31 cellular contexts compared by ENCODE assay signal in the genomic region with DNA sequence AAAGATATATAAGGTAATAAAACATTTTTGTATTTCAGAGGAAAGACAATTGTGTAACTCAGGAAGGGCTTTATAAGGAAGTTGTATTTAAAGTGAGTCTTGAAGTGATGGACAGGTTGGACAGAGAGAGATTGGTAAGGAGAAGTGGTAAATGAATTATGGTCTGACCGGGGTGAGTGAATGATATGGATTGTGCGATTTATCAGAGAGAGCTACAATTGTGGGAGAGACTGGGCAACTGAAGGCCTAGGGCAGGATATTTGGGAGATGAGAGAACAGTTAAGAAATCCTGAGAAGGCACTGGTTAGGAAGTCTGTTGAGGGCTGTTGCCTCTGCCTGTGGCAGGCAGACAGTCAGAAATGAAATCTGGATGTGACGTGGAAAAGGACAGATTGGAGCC.
A peak's percentile ranks its signal among the peaks of the same experiment; 100 is the strongest.
DNase-seq lines count a peak whose midpoint lies in the region; ATAC-seq lines count a peak whose summit lies in the region.
"Had no signal": no experiment of that assay in that cellular context is flagged by ENCODE, and none has a peak within 500 bp of the region (broad histone marks: within the 10 kb centered on the region; RNA-seq: fewer than 3 reads in every experiment).

No MANE protein-coding gene starts in this region.

- DNase-seq in stimulated activated naive CD8-positive, alpha-beta T cell treated with anti-CD3 and anti-CD28 coated beads, Interleukin-15, Interleukin-2, amounts not matched to agents 100 U/mL and 50 U/mL, for 24 hours = no peak
- peak; percentile 44 for DNase-seq in NOMO-1 treated with dmso at 0.1 percent for 144 hours (lab: John Stamatoyannopoulos, UW; ENCODE audit: unreplicated experiment)
- DNase-seq in UCSD-AML1 (lab: John Stamatoyannopoulos, UW; ENCODE audit: unreplicated experiment) = peak; percentile 23
- no peak for DNase-seq in T1000 (lab: John Stamatoyannopoulos, UW)
- DNase-seq in GDM1 (lab: John Stamatoyannopoulos, UW) = no peak
- no peak for DNase-seq in NCI-H1436 treated with DMSO at 0.1 percent for 48 hours (lab: John Stamatoyannopoulos, UW)
- DNase-seq: activated CD4-positive, alpha-beta T cell treated with anti-CD3 and anti-CD28 coated beads for 36 hours; activated CD8-positive, alpha-beta memory T cell treated with anti-CD3 and anti-CD28 coated beads, Interleukin-2, amount 50 U/mL, for 48 hours; activated CD8-positive, alpha-beta T cell treated with anti-CD3 and anti-CD28 coated beads for 36 hours; activated naive CD4-positive, alpha-beta T cell treated with anti-CD3 and anti-CD28 coated beads for 36 hours; body of pancreas; CD4-positive, alpha-beta memory T cell; dermis blood vessel endothelial cell; foreskin fibroblast; HCEC 1CT; head of caudate nucleus; NCI-H1092; NCI-H187 treated with DMSO at 0.1 percent for 48 hours; NCI-H2171 treated with DMSO at 0.1 percent for 48 hours; NCI-H526; ovary; substantia nigra; T-helper 1 cell; upper lobe of right lung had no signal

- peaks cover 5% of the 10 kb centered on the region for H3K4me1 Mint-ChIP-seq in stimulated activated naive CD8-positive, alpha-beta T cell treated with anti-CD3 and anti-CD28 coated beads, Interleukin-15, Interleukin-2, amounts not matched to agents 100 ng/mL and 50 ng/mL, for 24 hours (ENCODE audit: low read depth)

- H3K27me3 Mint-ChIP-seq in stimulated activated naive CD8-positive, alpha-beta T cell treated with anti-CD3 and anti-CD28 coated beads, Interleukin-15, Interleukin-2, amounts not matched to agents 100 ng/mL and 50 ng/mL, for 24 hours = no peaks in the 10 kb centered on the region
- H3K27me3 Mint-ChIP-seq: activated CD4-positive, alpha-beta T cell treated with anti-CD3 and anti-CD28 coated beads for 36 hours; activated CD8-positive, alpha-beta T cell treated with anti-CD3 and anti-CD28 coated beads for 36 hours; CD4-positive, alpha-beta memory T cell; memory B cell had no signal

- ATAC-seq in stimulated activated naive CD8-positive, alpha-beta T cell treated with anti-CD3 and anti-CD28 coated beads, Interleukin-15, Interleukin-2, amounts not matched to agents 100 U/mL and 50 U/mL, for 24 hours = no peak
- no peak for ATAC-seq in GM19463 (IDR thresholded peaks at IDR 0.05; ENCODE audit: unreplicated experiment)
- ATAC-seq: activated CD4-positive, alpha-beta T cell treated with anti-CD3 and anti-CD28 coated beads for 36 hours; activated CD8-positive, alpha-beta T cell treated with anti-CD3 and anti-CD28 coated beads for 36 hours; body of pancreas; HepG2; left lung; stimulated activated effector memory CD8-positive, alpha-beta T cell treated with anti-CD3 and anti-CD28 coated beads, Interleukin-12 subunit alpha, Interleukin-12 subunit beta, amount 100 ng/mL, for 72 hours; upper lobe of right lung had no signal

- H3K36me3 Mint-ChIP-seq in stimulated activated naive CD8-positive, alpha-beta T cell treated with anti-CD3 and anti-CD28 coated beads, Interleukin-15, Interleukin-2, amounts not matched to agents 100 ng/mL and 50 ng/mL, for 24 hours (ENCODE audit: low read depth) = peaks cover 46% of the 10 kb centered on the region

- H3K27ac Mint-ChIP-seq in stimulated activated naive CD8-positive, alpha-beta T cell treated with anti-CD3 and anti-CD28 coated beads, Interleukin-15, Interleukin-2, amounts not matched to agents 100 ng/mL and 50 ng/mL, for 24 hours = peak overlapping the region; percentile 9
- H3K27ac Mint-ChIP-seq: activated CD4-positive, alpha-beta T cell treated with anti-CD3 and anti-CD28 coated beads for 36 hours; activated CD8-positive, alpha-beta T cell treated with anti-CD3 and anti-CD28 coated beads for 36 hours; activated naive CD4-positive, alpha-beta T cell treated with anti-CD3 and anti-CD28 coated beads for 36 hours; activated T-helper 1 cell treated with anti-CD3 and anti-CD28 coated beads, Interleukin-12 subunit alpha, Interleukin-12 subunit beta, Interleukin-2, Interleukin-4 antibody, amounts not matched to agents 30 ng/mL and 10 ng/mL and 1 ng/mL, durations not matched to agents 14 hours and 24 hours and 36 hours; memory B cell; stimulated activated effector memory CD8-positive, alpha-beta T cell treated with anti-CD3 and anti-CD28 coated beads, Interleukin-12 subunit alpha, Interleukin-12 subunit beta, amount 100 ng/mL, for 72 hours had no signal

- no peaks in the 10 kb centered on the region for H3K9me3 Mint-ChIP-seq in stimulated activated naive CD8-positive, alpha-beta T cell treated with anti-CD3 and anti-CD28 coated beads, Interleukin-15, Interleukin-2, amounts not matched to agents 100 ng/mL and 50 ng/mL, for 24 hours
- H3K9me3 Mint-ChIP-seq: activated CD8-positive, alpha-beta T cell treated with anti-CD3 and anti-CD28 coated beads for 36 hours; activated naive CD4-positive, alpha-beta T cell treated with anti-CD3 and anti-CD28 coated beads for 36 hours; activated T-helper 1 cell treated with anti-CD3 and anti-CD28 coated beads, Interleukin-12 subunit alpha, Interleukin-12 subunit beta, Interleukin-2, Interleukin-4 antibody, amounts not matched to agents 30 ng/mL and 10 ng/mL and 1 ng/mL, durations not matched to agents 14 hours and 24 hours and 36 hours; CD4-positive, alpha-beta memory T cell; memory B cell; stimulated activated effector memory CD8-positive, alpha-beta T cell treated with anti-CD3 and anti-CD28 coated beads, Interleukin-12 subunit alpha, Interleukin-12 subunit beta, amount 100 ng/mL, for 72 hours had no signal

- H3K4me3 Mint-ChIP-seq in stimulated activated naive CD8-positive, alpha-beta T cell treated with anti-CD3 and anti-CD28 coated beads, Interleukin-15, Interleukin-2, amounts not matched to agents 100 ng/mL and 50 ng/mL, for 24 hours = no peak overlapping the region
- H3K4me3 Mint-ChIP-seq: activated CD4-positive, alpha-beta T cell treated with anti-CD3 and anti-CD28 coated beads for 36 hours; activated CD8-positive, alpha-beta T cell treated with anti-CD3 and anti-CD28 coated beads for 36 hours; activated naive CD4-positive, alpha-beta T cell treated with anti-CD3 and anti-CD28 coated beads for 36 hours; activated T-helper 1 cell treated with anti-CD3 and anti-CD28 coated beads, Interleukin-12 subunit alpha, Interleukin-12 subunit beta, Interleukin-2, Interleukin-4 antibody, amounts not matched to agents 30 ng/mL and 10 ng/mL and 1 ng/mL, durations not matched to agents 14 hours and 24 hours and 36 hours; CD4-positive, alpha-beta memory T cell; memory B cell; stimulated activated effector memory CD8-positive, alpha-beta T cell treated with anti-CD3 and anti-CD28 coated beads, Interleukin-12 subunit alpha, Interleukin-12 subunit beta, amount 100 ng/mL, for 72 hours had no signal

Comparison
In these comparisons a context has a peak if more than half of its experiments do, and no peak if none do; other contexts are left out.
1. DNase-seq: peak in NOMO-1 treated with dmso at 0.1 percent for 144 hours (single experiment) and UCSD-AML1 (single experiment); none in stimulated activated naive CD8-positive, alpha-beta T cell treated with anti-CD3 and anti-CD28 coated beads, Interleukin-15, Interleukin-2, amounts not matched to agents 100 U/mL and 50 U/mL, for 24 hours (single experiment), T1000 (single experiment), GDM1 (single experiment) and NCI-H1436 treated with DMSO at 0.1 percent for 48 hours (single experiment).